In genomic region chr7:20831976-20832375, GRCh38 we compare ENCODE assay signal across 2 cellular contexts.
TF ChIP-seq lines count a peak whose summit lies in the region.

No MANE protein-coding gene starts in this region.

TF ChIP-seq in GM23338, 12 proteins besides CTCF, POLR2A, EP300 and RAD21:
- TF ChIP-seq EZH2 (IDR thresholded peaks at IDR 0.05; ENCODE audit: low read depth, unreplicated experiment) = no peak

TF ChIP-seq in H1, 55 proteins besides CTCF, POLR2A, EP300 and RAD21:
- TF ChIP-seq CHD7 (IDR thresholded peaks at IDR 0.05; ENCODE audit: insufficient replicate concordance, low read length) = no peak
- no peak for TF ChIP-seq SIRT6 (IDR thresholded peaks at IDR 0.05; ENCODE audit: low read length)
- no peak for TF ChIP-seq CTBP2 (IDR thresholded peaks at IDR 0.05; ENCODE audit: borderline replicate concordance, insufficient read depth, insufficient read length, low read length)
- no peak for TF ChIP-seq KDM1A (IDR thresholded peaks at IDR 0.05; ENCODE audit: borderline replicate concordance, low read length)
- no peak for TF ChIP-seq BACH1 (IDR thresholded peaks at IDR 0.05; ENCODE audit: low read length)
- no peak for TF ChIP-seq TCF12 (IDR thresholded peaks at IDR 0.05; ENCODE audit: low read depth, low read length)
- no peak for TF ChIP-seq TAF1 (IDR thresholded peaks at IDR 0.05; ENCODE audit: low read depth, low read length)
- no peak for TF ChIP-seq ZNF274 (IDR thresholded peaks at IDR 0.05; ENCODE audit: borderline replicate concordance, extremely low read depth, low read length)
- TF ChIP-seq RXRA (IDR thresholded peaks at IDR 0.05; ENCODE audit: insufficient read depth, low read depth, low read length) = no peak
- no peak for TF ChIP-seq CBX8 (IDR thresholded peaks at IDR 0.05; ENCODE audit: borderline replicate concordance, low read depth, low read length)
- no peak for TF ChIP-seq SIX5 (IDR thresholded peaks at IDR 0.05; ENCODE audit: low read depth, low read length)
- TF ChIP-seq TBP (IDR thresholded peaks at IDR 0.05; ENCODE audit: low read depth, low read length) = no peak
- TF ChIP-seq RFX5 (IDR thresholded peaks at IDR 0.05; ENCODE audit: borderline replicate concordance, low read depth, low read length) = no peak
- TF ChIP-seq CEBPB (IDR thresholded peaks at IDR 0.05; ENCODE audit: low read depth, low read length) = no peak
